ENCODE assay signal across 24 cellular contexts in genomic region chr6:14867807-14868206, GRCh38.
DNase-seq lines count a peak whose midpoint lies in the region; ATAC-seq, FAIRE-seq and TF ChIP-seq lines count a peak whose summit lies in the region.
"Had no signal": no experiment of that assay in that cellular context is flagged by ENCODE, and none has a peak within 500 bp of the region (broad histone marks: within the 10 kb centered on the region; RNA-seq: fewer than 3 reads in every experiment).

No MANE protein-coding gene starts in this region.

- H3K27ac ChIP-seq in IMR-90 (ENCODE audit: insufficient read depth, low read length) (no peak overlapping the region), K562 (ENCODE audit: extremely low read depth, low read depth, low read length) (no peak overlapping the region), neutrophil (peak overlapping the region; percentile 89)
- H3K27ac ChIP-seq in CD8-positive, alpha-beta T cell (ENCODE audit: low read depth, low read length), result no peak overlapping the region
- H3K27ac ChIP-seq: 22Rv1, GM23248, KMS-11 had no signal

- peak overlapping the region; percentile 29 for H3K27ac Mint-ChIP-seq in activated CD4-positive, alpha-beta T cell treated with anti-CD3 and anti-CD28 coated beads for 36 hours
- no peak overlapping the region for H3K27ac Mint-ChIP-seq in CD8-positive, alpha-beta T cell

- H2BK15ac ChIP-seq in IMR-90 (ENCODE audit: low read depth, low read length), result no peak overlapping the region

- H3K9ac ChIP-seq in IMR-90 (ENCODE audit: low read depth, low read length), result no peak overlapping the region
- no peak overlapping the region for H3K9ac ChIP-seq in K562 (ENCODE audit: insufficient read depth in 1 of 2, low read depth in 2 of 2, low read length in 2 of 2)
- H3K9ac ChIP-seq: GM23248, KMS-11 had no signal

- H3K27me3 Mint-ChIP-seq in activated CD4-positive, alpha-beta T cell treated with anti-CD3 and anti-CD28 coated beads for 36 hours, result no peaks in the 10 kb centered on the region
- no peaks in the 10 kb centered on the region for H3K27me3 Mint-ChIP-seq in CD8-positive, alpha-beta T cell (ENCODE audit: low read depth)

- H4K8ac ChIP-seq in IMR-90 (ENCODE audit: low read depth in 2 of 2, low read length in 2 of 2), result no peak overlapping the region

- TF ChIP-seq EP300 in K562 (IDR thresholded peaks at IDR 0.05; ENCODE audit: low read length), result peak; percentile 76; the same call in 1 of the 2 replicates

- dilution Hi-C loops in IMR-90 (cut with HindIII; ENCODE audit: low sequenced_read_pairs, unreplicated experiment), result no loop called here

- TF ChIP-seq POLR2A in IMR-90 (IDR thresholded peaks at IDR 0.05; ENCODE audit: low read depth, low read length), result no peak
- no peak for TF ChIP-seq POLR2A in K562 (conservative IDR thresholded peaks at IDR 0.05)

- no CpG with 5 or more reads among the region's 1 CpG for WGBS in IMR-90 (ENCODE audit: extremely low coverage in 2 of 2, insufficient read length in 1 of 2), 2 experiments
- 19% methylated on average over 1 of the region's 1 CpG for WGBS in K562 (ENCODE audit: insufficient coverage, low coverage, missing lambda C conversion rate)

- H2BK20ac ChIP-seq in IMR-90 (ENCODE audit: low read depth, low read length), result 0 out of 2 replicates have a peak overlapping the region, but pooled peaks have one; percentile 65

- H3K23ac ChIP-seq in IMR-90 (ENCODE audit: low read depth, low read length), result no peak overlapping the region

- H3K4me3 Mint-ChIP-seq in activated CD4-positive, alpha-beta T cell treated with anti-CD3 and anti-CD28 coated beads for 36 hours, result no peak overlapping the region
- H3K4me3 Mint-ChIP-seq in CD8-positive, alpha-beta T cell, result no peak overlapping the region
- H3K4me3 Mint-ChIP-seq: CD8-positive, alpha-beta memory T cell had no signal

- no peak overlapping the region for H4K91ac ChIP-seq in IMR-90 (ENCODE audit: insufficient read depth, low read depth, low read length)

- H3K4me1 ChIP-seq in IMR-90 (ENCODE audit: control insufficient read depth, insufficient read depth, low read length) (peaks cover 16% of the 10 kb centered on the region), K562 (replicated peaks in 1 of 2; ENCODE audit: control insufficient read depth in 2 of 2, insufficient read depth in 2 of 2, low read length in 2 of 2) (peaks cover 0 to 24% of the 10 kb centered on the region in 2 experiments; a peak in 4 of 5 replicates), neutrophil (ENCODE audit: control insufficient read depth in 1 of 2, insufficient read depth in 1 of 2, low read depth in 1 of 2, low read length in 1 of 2) (peaks cover 58% of the 10 kb centered on the region in 2 experiments)
- peaks cover 10% of the 10 kb centered on the region for H3K4me1 ChIP-seq in CD8-positive, alpha-beta T cell (ENCODE audit: insufficient read depth, low read length)
- H3K4me1 ChIP-seq: HAP-1 had no signal

- H3K79me2 ChIP-seq in K562 (ENCODE audit: control insufficient read depth, insufficient read depth, low read length), result no peaks in the 10 kb centered on the region

- H2AK5ac ChIP-seq in IMR-90 (ENCODE audit: low read depth, low read length), result no peak overlapping the region

- TF ChIP-seq RAD21 in IMR-90 (IDR thresholded peaks at IDR 0.05; ENCODE audit: low read length), result no peak
- 0 out of 4 replicates have a peak, but pooled peaks of 1 of the 2 experiments have one; percentile 4 for TF ChIP-seq RAD21 in K562 (CRISPR knock-in tag; conservative IDR thresholded peaks at IDR 0.05 in 1 of 2, IDR thresholded peaks at IDR 0.05 in 1 of 2)

- TF ChIP-seq CTCF in IMR-90 (conservative IDR thresholded peaks at IDR 0.05; ENCODE audit: low read depth, low read length), result no peak
- TF ChIP-seq CTCF in K562 (IDR thresholded peaks at IDR 0.05 in 2 of 3, conservative IDR thresholded peaks at IDR 0.05 in 1 of 3; ENCODE audit: insufficient read depth in 2 of 3, low read depth in 1 of 3, low read length in 3 of 3), result no peak
- TF ChIP-seq CTCF in neutrophil (IDR thresholded peaks at IDR 0.05), result no peak
- TF ChIP-seq CTCF in CD8-positive, alpha-beta T cell (IDR thresholded peaks at IDR 0.05), result no peak

- no peak for FAIRE-seq in K562 (lab: Jason Lieb, UNC)
- FAIRE-seq: G401.6, GM12892, GM18507 had no signal

- no peaks in the 10 kb centered on the region for H3K9me3 ChIP-seq in IMR-90 (ENCODE audit: control insufficient read depth, insufficient read depth, low read length)
- no peaks in the 10 kb centered on the region for H3K9me3 ChIP-seq in K562 (replicated peaks; ENCODE audit: control insufficient read depth, insufficient read depth, low read depth, low read length)
- no peaks in the 10 kb centered on the region for H3K9me3 ChIP-seq in neutrophil
- no peaks in the 10 kb centered on the region for H3K9me3 ChIP-seq in CD8-positive, alpha-beta T cell (ENCODE audit: low read length)
- H3K9me3 ChIP-seq: HAP-1 had no signal

- H3K4me3 ChIP-seq in IMR-90 (ENCODE audit: insufficient read depth, low read depth, low read length) (no peak overlapping the region), K562 (no peak overlapping the region), neutrophil (ENCODE audit: low read depth in 1 of 2, low read length in 1 of 2) (no peak overlapping the region)
- no peak overlapping the region for H3K4me3 ChIP-seq in CD8-positive, alpha-beta T cell (ENCODE audit: low read depth, low read length)
- H3K4me3 ChIP-seq: GM23248, HAP-1 had no signal

- H3K36me3 ChIP-seq in IMR-90 (ENCODE audit: control insufficient read depth, insufficient read depth, low read length) (no peaks in the 10 kb centered on the region), K562 (ENCODE audit: control insufficient read depth, insufficient read depth, low read length) (no peaks in the 10 kb centered on the region), neutrophil (no peaks in the 10 kb centered on the region)
- H3K36me3 ChIP-seq in CD8-positive, alpha-beta T cell (ENCODE audit: insufficient read depth, low read length), result no peaks in the 10 kb centered on the region
- H3K36me3 ChIP-seq: HAP-1 had no signal

- H2AK9ac ChIP-seq in IMR-90 (replicated peaks; ENCODE audit: low read depth, low read length, poor library complexity), result no peak overlapping the region

- CTCF ChIA-PET in activated CD4-positive, alpha-beta T cell treated with anti-CD3 and anti-CD28 coated beads for 36 hours (lab: Charles Lee), result no interaction called here
- CTCF ChIA-PET in IMR-90 (lab: Yijun Ruan, JAX), result interaction anchor here (1.0 kb wide), 1 partner anchor 381 kb away, joined by 8 read pairs; no protein-coding TSS in a partner anchor
- CTCF ChIA-PET in K562 (lab: Yijun Ruan, JAX; ENCODE audit: low intra/inter-chr PET ratio), result interaction anchor here (0.7 kb wide), 1 partner anchor 621 kb away, joined by 3 read pairs; no protein-coding TSS in a partner anchor
- CTCF ChIA-PET in CD8-positive, alpha-beta T cell (lab: Charles Lee), result no interaction called here

- no peaks in the 10 kb centered on the region for H3K27me3 ChIP-seq in IMR-90 (ENCODE audit: control insufficient read depth, insufficient read depth, low read length)
- H3K27me3 ChIP-seq in K562 (ENCODE audit: control insufficient read depth in 2 of 2, insufficient read depth in 2 of 2, low read length in 2 of 2), result no peaks in the 10 kb centered on the region
- no peaks in the 10 kb centered on the region for H3K27me3 ChIP-seq in neutrophil
- no peaks in the 10 kb centered on the region for H3K27me3 ChIP-seq in CD8-positive, alpha-beta T cell (ENCODE audit: insufficient read depth, low read length)

- H2AFZ ChIP-seq in IMR-90 (replicated peaks; ENCODE audit: low read length, poor library complexity) (no peak overlapping the region), K562 (ENCODE audit: low read depth, low read length) (no peak overlapping the region)
- H2AFZ ChIP-seq: GM23248 had no signal

- H3K4me2 ChIP-seq in IMR-90 (ENCODE audit: low read depth, low read length) (no peak overlapping the region), K562 (ENCODE audit: insufficient read depth, low read length) (no peak overlapping the region)
- H3K4me2 ChIP-seq: KMS-11 had no signal

- no peaks in the 10 kb centered on the region for H4K20me1 ChIP-seq in IMR-90 (ENCODE audit: insufficient read depth, low read length)
- H4K20me1 ChIP-seq in K562 (replicated peaks; ENCODE audit: control insufficient read depth, insufficient read depth, low read length), result no peaks in the 10 kb centered on the region

- H3K9me1 ChIP-seq in IMR-90 (ENCODE audit: insufficient read depth, low read length) (peaks cover 6% of the 10 kb centered on the region), K562 (ENCODE audit: control insufficient read depth, insufficient read depth, low read length) (no peaks in the 10 kb centered on the region)

- DNase-seq in activated CD4-positive, alpha-beta T cell treated with anti-CD3 and anti-CD28 coated beads for 36 hours, result no peak
- no peak for DNase-seq in activated CD4-positive, alpha-beta T cell treated with anti-CD3 and anti-CD28 coated beads for 1 hour
- DNase-seq in IMR-90 (no peak), K562 (ENCODE audit: extremely low read depth in 1 of 4, low spot score in 3 of 4) (peak in 1 of 4 experiments; percentile 21), NCI-H2029 treated with DMSO at 0.1 percent for 48 hours (lab: John Stamatoyannopoulos, UW) (no peak), dedifferentiated amniotic fluid mesenchymal stem cell (ENCODE audit: extremely low spot score) (no peak)
- DNase-seq in CD8-positive, alpha-beta T cell, result no peak
- DNase-seq: ACHN; C1 segment of cervical spinal cord; Calu3; CD8-positive, alpha-beta memory T cell; GM23248; NCI-H1105; NCI-H2081; NCI-H446; NCI-H526 had no signal

- H3K36me3 Mint-ChIP-seq in activated CD4-positive, alpha-beta T cell treated with anti-CD3 and anti-CD28 coated beads for 36 hours (ENCODE audit: low read depth), result no peaks in the 10 kb centered on the region
- no peaks in the 10 kb centered on the region for H3K36me3 Mint-ChIP-seq in CD8-positive, alpha-beta T cell
- H3K36me3 Mint-ChIP-seq: CD8-positive, alpha-beta memory T cell had no signal

- POLR2A ChIA-PET in activated CD4-positive, alpha-beta T cell treated with anti-CD3 and anti-CD28 coated beads for 36 hours (lab: Charles Lee), result no interaction called here
- POLR2A ChIA-PET in IMR-90 (lab: Charles Lee; ENCODE audit: unreplicated experiment), result no interaction called here
- POLR2A ChIA-PET in K562 (lab: Yijun Ruan, JAX), result interaction anchor here (0.6 to 0.7 kb wide), 2 partner anchors 178 to 776 kb away, joined by 3 read pairs; no protein-coding TSS in a partner anchor
- POLR2A ChIA-PET in CD8-positive, alpha-beta T cell (lab: Charles Lee), result interaction anchor here (2.0 kb wide), 1 partner anchor 9 kb away, joined by 7 read pairs; no protein-coding TSS in a partner anchor

- H3K4me1 Mint-ChIP-seq in activated CD4-positive, alpha-beta T cell treated with anti-CD3 and anti-CD28 coated beads for 36 hours, result peaks cover 25% of the 10 kb centered on the region
- H3K4me1 Mint-ChIP-seq in CD8-positive, alpha-beta T cell (ENCODE audit: low read depth), result peaks cover 13% of the 10 kb centered on the region

- H3K9me3 Mint-ChIP-seq in activated CD4-positive, alpha-beta T cell treated with anti-CD3 and anti-CD28 coated beads for 36 hours (ENCODE audit: low read depth), result no peaks in the 10 kb centered on the region
- no peaks in the 10 kb centered on the region for H3K9me3 Mint-ChIP-seq in CD8-positive, alpha-beta T cell
- H3K9me3 Mint-ChIP-seq: CD8-positive, alpha-beta memory T cell had no signal

- H4K5ac ChIP-seq in IMR-90 (ENCODE audit: low read depth, low read length), result no peak overlapping the region; the same call in 1 of the 2 replicates

- H2BK120ac ChIP-seq in IMR-90 (ENCODE audit: low read depth, low read length), result peak overlapping the region; percentile 31; the same call in 1 of the 2 replicates

- H3K56ac ChIP-seq in IMR-90 (ENCODE audit: extremely low read depth, insufficient read depth, low read length), result no peak overlapping the region

- H3K18ac ChIP-seq in IMR-90 (ENCODE audit: low read depth, low read length), result no peak overlapping the region

- BruUV-seq in IMR-90 (replicated peaks; lab: Mats Ljungman, UMichigan), result no TSS peak
- BruUV-seq in K562 (replicated peaks; lab: Mats Ljungman, UMichigan), result no TSS peak

- intact Hi-C loops in activated CD4-positive, alpha-beta T cell treated with anti-CD3 and anti-CD28 coated beads for 36 hours (cut with DNase I, micrococcal nuclease), result no loop called here
- intact Hi-C loops in IMR-90 (cut with micrococcal nuclease) (no loop called here), K562 (cut with micrococcal nuclease) (loop anchor here (10.0 kb wide), 2 partner anchors 217 to 527 kb away; no protein-coding TSS in a partner anchor)
- intact Hi-C loops in CD8-positive, alpha-beta T cell (cut with DNase I, micrococcal nuclease), result no loop called here

- H3K79me1 ChIP-seq in IMR-90 (ENCODE audit: low read depth in 1 of 2, low read length in 2 of 2), result no peaks in the 10 kb centered on the region

- H3K4ac ChIP-seq in IMR-90 (ENCODE audit: low read depth, low read length), result peak overlapping the region; percentile 40; the same call in 1 of the 2 replicates

- no peak overlapping the region for H2BK5ac ChIP-seq in IMR-90 (ENCODE audit: low read depth, low read length, poor library complexity, severe bottlenecking)

- no peak for ATAC-seq in activated CD4-positive, alpha-beta T cell treated with anti-CD3 and anti-CD28 coated beads for 36 hours
- ATAC-seq in IMR-90 (ENCODE audit: low read depth) (no peak), K562 (peak; percentile 55)
- ATAC-seq in CD8-positive, alpha-beta T cell, result no peak
- ATAC-seq: Right ventricle myocardium inferior had no signal

- in situ Hi-C loops in IMR-90 (cut with MboI; ENCODE audit: low sequenced_read_pairs), result no loop called here
- in situ Hi-C loops in K562 (cut with MboI), result no loop called here

- H3K14ac ChIP-seq in IMR-90 (replicated peaks; ENCODE audit: low read depth, low read length), result no peak overlapping the region

Comparison
In these comparisons a context has a peak if more than half of its experiments do, and no peak if none do; other contexts are left out.
1. CTCF ChIA-PET loops: an anchor here in IMR-90 (1.0 kb wide) and K562 (0.7 kb wide); none called in activated CD4-positive, alpha-beta T cell treated with anti-CD3 and anti-CD28 coated beads for 36 hours and CD8-positive, alpha-beta T cell.
2. POLR2A ChIA-PET loops: an anchor here in K562 (0.6 to 0.7 kb wide) and CD8-positive, alpha-beta T cell (2.0 kb wide); none called in activated CD4-positive, alpha-beta T cell treated with anti-CD3 and anti-CD28 coated beads for 36 hours and IMR-90.